Comparison of ENCODE assay signal across 27 cellular contexts in the genomic region with DNA sequence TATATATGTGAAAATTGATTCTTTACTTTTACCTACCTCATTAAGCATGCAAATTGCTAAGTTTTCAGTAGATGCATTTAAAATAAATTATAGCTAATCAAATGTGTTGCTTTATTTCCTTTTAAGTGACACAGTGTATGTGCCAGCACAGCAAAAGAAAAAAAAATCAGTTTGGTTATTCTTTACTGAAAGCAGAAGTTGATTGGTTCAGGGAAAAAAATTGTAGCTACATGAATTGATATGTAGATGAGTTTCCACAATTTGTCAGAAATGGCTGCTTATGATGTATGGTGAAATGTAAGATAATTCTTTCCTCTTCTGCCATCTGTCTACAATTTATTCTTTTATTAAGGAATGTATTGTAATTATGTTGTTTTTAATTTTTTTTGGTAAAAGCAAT.
"Had no signal": no experiment of that assay in that cellular context is flagged by ENCODE, and none has a peak within 500 bp of the region (broad histone marks: within the 10 kb centered on the region; RNA-seq: fewer than 3 reads in every experiment).

No MANE protein-coding gene starts in this region.

- H3K27ac Mint-ChIP-seq: mesothelial cell of epicardium; stimulated activated naive CD8-positive, alpha-beta T cell treated with anti-CD3 and anti-CD28 coated beads, Interleukin-15, Interleukin-2, amounts not matched to agents 100 ng/mL and 50 ng/mL, for 24 hours had no signal

- FAIRE-seq: endometrium, urothelium cell line had no signal

- H3K4me3 Mint-ChIP-seq: mesothelial cell of epicardium; naive thymus-derived CD4-positive, alpha-beta T cell; stimulated activated memory B cell treated with anti-CD40 and anti-IgM and Interleukin-4, amounts not matched to agents 10 μg/mL and 1 μg/mL and 100 μg/mL, for 72 hours; stimulated activated naive CD8-positive, alpha-beta T cell treated with anti-CD3 and anti-CD28 coated beads, Interleukin-15, Interleukin-2, amounts not matched to agents 100 ng/mL and 50 ng/mL, for 24 hours had no signal

- H3K27me3 Mint-ChIP-seq: effector memory CD8-positive, alpha-beta T cell; naive thymus-derived CD4-positive, alpha-beta T cell; stimulated activated memory B cell treated with anti-CD40 and anti-IgM and Interleukin-4, amounts not matched to agents 10 μg/mL and 1 μg/mL and 100 μg/mL, for 72 hours; stimulated activated naive CD8-positive, alpha-beta T cell treated with anti-CD3 and anti-CD28 coated beads, Interleukin-15, Interleukin-2, amounts not matched to agents 100 ng/mL and 50 ng/mL, for 24 hours had no signal

- H3K36me3 Mint-ChIP-seq: mesothelial cell of epicardium; stimulated activated memory B cell treated with anti-CD40 and anti-IgM and Interleukin-4, amounts not matched to agents 10 μg/mL and 1 μg/mL and 100 μg/mL, for 72 hours had no signal

- H3K9me3 Mint-ChIP-seq: effector memory CD8-positive, alpha-beta T cell; mesothelial cell of epicardium; naive thymus-derived CD4-positive, alpha-beta T cell; stimulated activated memory B cell treated with anti-CD40 and anti-IgM and Interleukin-4, amounts not matched to agents 10 μg/mL and 1 μg/mL and 100 μg/mL, for 72 hours; stimulated activated naive CD8-positive, alpha-beta T cell treated with anti-CD3 and anti-CD28 coated beads, Interleukin-15, Interleukin-2, amounts not matched to agents 100 ng/mL and 50 ng/mL, for 24 hours had no signal

- DNase-seq: cortex of kidney; effector memory CD8-positive, alpha-beta T cell; erythroblast; esophagus squamous epithelium; foreskin melanocyte; glutamatergic neuron; heart right ventricle; hippocampal formation; left cardiac atrium; left lung; mesenchymal stem cell; mucosa of descending colon; naive thymus-derived CD4-positive, alpha-beta T cell; occipital lobe; ovary; posterior cingulate gyrus; psoas muscle; right cardiac atrium; sigmoid colon; stimulated activated CD4-positive, alpha-beta T cell treated with anti-CD3 and anti-CD28 coated beads, Interleukin-2, amount 100 ng/mL, for 24 hours; stimulated activated CD4-positive, alpha-beta T cell treated with anti-CD3 and anti-CD28 coated beads, Interleukin-4, amount 100 ng/mL, for 24 hours; upper lobe of left lung had no signal

- ATAC-seq: effector memory CD8-positive, alpha-beta T cell; heart right ventricle; left cardiac atrium; left lung; mucosa of descending colon; naive thymus-derived CD4-positive, alpha-beta T cell; psoas muscle; right cardiac atrium; stimulated activated memory B cell treated with anti-CD40 and anti-IgM and Interleukin-4, amounts not matched to agents 10 μg/mL and 1 μg/mL and 100 μg/mL, for 72 hours had no signal
